In the genomic region with DNA sequence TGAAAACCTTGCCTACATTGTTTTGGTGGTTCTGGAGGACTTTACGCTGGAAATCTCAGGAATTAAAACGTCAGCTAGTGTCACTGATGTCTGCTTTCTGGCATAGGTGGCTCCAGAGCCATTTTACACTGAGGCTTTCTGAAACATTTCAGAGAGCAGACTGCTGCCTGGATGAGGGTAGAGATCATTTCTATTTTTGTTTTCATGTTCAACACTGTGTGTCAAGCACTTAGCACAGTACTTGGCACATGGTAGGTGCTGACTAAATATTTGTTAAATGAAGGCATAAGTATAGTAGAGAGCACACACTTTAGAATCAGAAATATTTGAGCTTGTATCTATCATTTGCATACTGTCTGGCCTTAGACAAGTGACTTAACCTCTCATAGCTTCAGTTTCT, we compare ENCODE assay signal across 28 cellular contexts.
"Had no signal": no experiment of that assay in that cellular context is flagged by ENCODE, and none has a peak within 500 bp of the region (broad histone marks: within the 10 kb centered on the region; RNA-seq: fewer than 3 reads in every experiment).

No MANE protein-coding gene starts in this region.

- H3K27me3 Mint-ChIP-seq: stimulated activated naive B cell treated with anti-CD40 and anti-IgM and Interleukin-4, amounts not matched to agents 10 μg/mL and 1 μg/mL and 100 μg/mL, for 72 hours had no signal

- H2AFZ ChIP-seq: hepatocyte, parathyroid adenoma had no signal

- H3K4me3 Mint-ChIP-seq: effector memory CD8-positive, alpha-beta T cell; naive thymus-derived CD4-positive, alpha-beta T cell; nephron progenitor cell; stimulated activated naive B cell treated with anti-CD40 and anti-IgM and Interleukin-4, amounts not matched to agents 10 μg/mL and 1 μg/mL and 100 μg/mL, for 72 hours; stimulated activated naive CD8-positive, alpha-beta T cell treated with anti-CD3 and anti-CD28 coated beads, Interleukin-15, amount 100 ng/mL, for 72 hours had no signal

- H3K4me1 ChIP-seq: esophagus squamous epithelium, gastroesophageal sphincter, parathyroid adenoma, psoas muscle, vagina had no signal

- ATAC-seq: effector memory CD8-positive, alpha-beta T cell; gastroesophageal sphincter; lower lobe of right lung; naive thymus-derived CD4-positive, alpha-beta T cell; sciatic nerve; stimulated activated naive B cell treated with anti-CD40 and anti-IgM and Interleukin-4, amounts not matched to agents 10 μg/mL and 1 μg/mL and 100 μg/mL, for 72 hours; stimulated activated naive CD8-positive, alpha-beta T cell treated with anti-CD3 and anti-CD28 coated beads, Interleukin-15, amount 100 ng/mL, for 72 hours; upper lobe of right lung had no signal

- H3K27me3 ChIP-seq: esophagus squamous epithelium, gastroesophageal sphincter, hepatocyte, spleen, testis, tibial nerve, upper lobe of right lung, vagina had no signal

- H3K4me3 ChIP-seq: esophagus squamous epithelium, gastroesophageal sphincter, hepatocyte, lower lobe of right lung, psoas muscle, spleen, testis, tibial nerve, upper lobe of right lung, vagina had no signal

- H3K4me1 Mint-ChIP-seq: nephron progenitor cell; stimulated activated naive CD8-positive, alpha-beta T cell treated with anti-CD3 and anti-CD28 coated beads, Interleukin-15, amount 100 ng/mL, for 72 hours had no signal

- H3K9me3 ChIP-seq: esophagus squamous epithelium, gastroesophageal sphincter, lower lobe of right lung, psoas muscle, testis, tibial nerve, upper lobe of right lung, vagina had no signal

- H3K4me2 ChIP-seq: hepatocyte had no signal

- H3K79me2 ChIP-seq: hepatocyte, parathyroid adenoma had no signal

- H3K27ac Mint-ChIP-seq: effector memory CD8-positive, alpha-beta T cell; naive thymus-derived CD4-positive, alpha-beta T cell; stimulated activated naive B cell treated with anti-CD40 and anti-IgM and Interleukin-4, amounts not matched to agents 10 μg/mL and 1 μg/mL and 100 μg/mL, for 72 hours; stimulated activated naive CD8-positive, alpha-beta T cell treated with anti-CD3 and anti-CD28 coated beads, Interleukin-15, amount 100 ng/mL, for 72 hours had no signal

- DNase-seq: cortex of kidney; effector memory CD8-positive, alpha-beta T cell; esophagus squamous epithelium; foreskin fibroblast; glutamatergic neuron; kidney glomerular epithelial cell; lower lobe of right lung; mesenchymal stem cell; midbrain; naive thymus-derived CD4-positive, alpha-beta T cell; nephron progenitor cell; psoas muscle; retina; spleen; stimulated activated CD4-positive, alpha-beta T cell treated with anti-CD3 and anti-CD28 coated beads, Interleukin-15, amount 100 ng/mL, for 24 hours; stimulated activated CD4-positive, alpha-beta T cell treated with anti-CD3 and anti-CD28 coated beads, Interleukin-1b, Interleukin-23, amount 100 ng/mL, for 48 hours; stimulated activated CD4-positive, alpha-beta T cell treated with anti-CD3 and anti-CD28 coated beads, Interleukin-4, amount 100 ng/mL, for 24 hours; stimulated activated naive B cell treated with anti-CD40 and anti-IgM and Interleukin-4, amounts not matched to agents 10 μg/mL and 1 μg/mL and 100 μg/mL, for 72 hours; stimulated activated naive CD8-positive, alpha-beta T cell treated with anti-CD3 and anti-CD28 coated beads, Interleukin-15, amount 100 ng/mL, for 72 hours; testis; upper lobe of right lung had no signal

- H3K9ac ChIP-seq: parathyroid adenoma had no signal

- H3K27ac ChIP-seq: epithelial cell of prostate, esophagus squamous epithelium, gastroesophageal sphincter, hepatocyte, lower lobe of right lung, parathyroid adenoma, psoas muscle, spleen, testis, tibial nerve, upper lobe of right lung, vagina had no signal

- H3K36me3 Mint-ChIP-seq: stimulated activated naive B cell treated with anti-CD40 and anti-IgM and Interleukin-4, amounts not matched to agents 10 μg/mL and 1 μg/mL and 100 μg/mL, for 72 hours had no signal

- H3K36me3 ChIP-seq: esophagus squamous epithelium, gastroesophageal sphincter, lower lobe of right lung, spleen, tibial nerve, upper lobe of right lung, vagina had no signal

- H3K9me3 Mint-ChIP-seq: effector memory CD8-positive, alpha-beta T cell had no signal
